In genomic region chr7:100808354-100808875, GRCh38 we compare ENCODE assay signal across 23 cellular contexts.
"Had no signal": no experiment of that assay in that cellular context is flagged by ENCODE, and none has a peak within 500 bp of the region (broad histone marks: within the 10 kb centered on the region; RNA-seq: fewer than 3 reads in every experiment).

No MANE protein-coding gene starts in this region.

- H3K36me3 Mint-ChIP-seq: activated naive CD8-positive, alpha-beta T cell had no signal

- H3K27me3 Mint-ChIP-seq: activated B cell treated with CpG ODN at 0.5 μM for 24 hours; activated CD4-positive, alpha-beta T cell treated with anti-CD3 and anti-CD28 coated beads, Interleukin-2, amount 10 ng/mL, durations not matched to agents 24 days and 14 days; activated naive CD8-positive, alpha-beta T cell; T-cell had no signal

- H3K9me3 Mint-ChIP-seq: activated B cell treated with CpG ODN at 0.5 μM for 24 hours; activated CD4-positive, alpha-beta T cell treated with anti-CD3 and anti-CD28 coated beads, Interleukin-2, amount 10 ng/mL, durations not matched to agents 24 days and 14 days; activated naive CD4-positive, alpha-beta T cell treated with anti-CD3 and anti-CD28 coated beads for 36 hours; activated T-cell treated with anti-CD3 and anti-CD28 coated beads, Interleukin-2, amount 50 U/mL, for 4 hours; T-cell had no signal

- H3K27ac Mint-ChIP-seq: activated B cell treated with CpG ODN at 0.5 μM for 24 hours; activated CD4-positive, alpha-beta T cell treated with anti-CD3 and anti-CD28 coated beads, Interleukin-2, amount 10 ng/mL, durations not matched to agents 24 days and 14 days; activated naive CD4-positive, alpha-beta T cell treated with anti-CD3 and anti-CD28 coated beads for 36 hours; activated naive CD8-positive, alpha-beta T cell; T-cell had no signal

- H3K4me3 ChIP-seq: SK-N-MC had no signal

- ATAC-seq: activated T-cell treated with anti-CD3 and anti-CD28 coated beads, Interleukin-2, amount 50 U/mL, for 4 hours; T-cell had no signal

- H3K4me3 Mint-ChIP-seq: activated B cell treated with CpG ODN at 0.5 μM for 24 hours; activated CD4-positive, alpha-beta T cell treated with anti-CD3 and anti-CD28 coated beads, Interleukin-2, amount 10 ng/mL, durations not matched to agents 24 days and 14 days; activated naive CD4-positive, alpha-beta T cell treated with anti-CD3 and anti-CD28 coated beads for 36 hours; activated naive CD8-positive, alpha-beta T cell; activated T-cell treated with anti-CD3 and anti-CD28 coated beads, Interleukin-2, amount 50 U/mL, for 4 hours; T-cell had no signal

- H3K27ac ChIP-seq: SK-N-MC had no signal

- FAIRE-seq: RCC 7860, TTC549 had no signal

- DNase-seq: activated B cell treated with CpG ODN at 0.5 μM for 24 hours; activated CD4-positive, alpha-beta T cell treated with anti-CD3 and anti-CD28 coated beads for 1 hour; activated CD4-positive, alpha-beta T cell treated with anti-CD3 and anti-CD28 coated beads, Interleukin-2, amount 10 ng/mL, durations not matched to agents 24 days and 14 days; activated CD4-positive, alpha-beta T cell treated with anti-CD3 and anti-CD28 coated beads, Interleukin-2, amount 50 U/mL, for 48 hours; activated CD8-positive, alpha-beta memory T cell treated with anti-CD3 and anti-CD28 coated beads for 24 hours; activated gamma-delta T cell; activated naive CD4-positive, alpha-beta T cell treated with anti-CD3 and anti-CD28 coated beads for 36 hours; activated T-cell treated with anti-CD3 and anti-CD28 coated beads, Interleukin-2, amount 50 U/mL, for 4 hours; aorta; MM.1S; NCI-H1105; NCI-H1436; NCI-H1694 treated with DMSO at 0.1 percent for 48 hours; NCI-H2029 treated with DMSO at 0.1 percent for 48 hours; NCI-H524; SIG-M5; T-cell; T-helper 2 cell; T1000 had no signal
